In genomic region chr15:40595219-40595618, GRCh38 we compare ENCODE assay signal across 9 cellular contexts. TPM values are rescaled to one million over a fixed set of nuclear protein-coding genes. Genes with fewer than 3 reads are reported as not detected.
DNase-seq lines count a peak whose midpoint lies in the region; ATAC-seq and TF ChIP-seq lines count a peak whose summit lies in the region.
"Had no signal": no experiment of that assay in that cellular context is flagged by ENCODE, and none has a peak within 500 bp of the region (broad histone marks: within the 10 kb centered on the region; RNA-seq: fewer than 3 reads in every experiment).

No MANE protein-coding gene starts in this region.

- H3K4me1 Mint-ChIP-seq in CD8-positive, alpha-beta memory T cell: peaks cover 25 to 35% (median 29%) of the 10 kb centered on the region in 3 donors
- H3K4me1 Mint-ChIP-seq in naive thymus-derived CD8-positive, alpha-beta T cell: peaks cover 6 to 31% (median 17%) of the 10 kb centered on the region in 4 donors

- peak overlapping the region; percentile 71 to 97 (median 95) for H3K4me3 Mint-ChIP-seq in CD8-positive, alpha-beta memory T cell
- H3K4me3 Mint-ChIP-seq in naive thymus-derived CD8-positive, alpha-beta T cell: peak overlapping the region; percentile 93 to 100 (median 96)

- peak overlapping the region; percentile 90 for H3K27ac ChIP-seq in CD8-positive, alpha-beta memory T cell (ENCODE audit: low read depth, low read length)
- no peak overlapping the region for H3K27ac ChIP-seq in colonic mucosa

- no peak overlapping the region for H2AFZ ChIP-seq in Loucy (ENCODE audit: low read length)

- peak overlapping the region in 5 of 8 donors; percentile 1 to 100 (median 95) for H3K27ac Mint-ChIP-seq in CD8-positive, alpha-beta memory T cell
- peak overlapping the region in 1 of 10 donors; percentile 2 for H3K27ac Mint-ChIP-seq in naive thymus-derived CD8-positive, alpha-beta T cell

- DNase-seq in CD8-positive, alpha-beta memory T cell: no peak
- DNase-seq in colonic mucosa: no peak
- DNase-seq in naive thymus-derived CD8-positive, alpha-beta T cell: no peak
- DNase-seq in COLO668 (lab: John Stamatoyannopoulos, UW; ENCODE audit: unreplicated experiment): no peak
- DNase-seq: effector CD4-positive, alpha-beta T cell had no signal

- peaks cover 2 to 5% of the 10 kb centered on the region in 2 donors for H3K27me3 Mint-ChIP-seq in CD8-positive, alpha-beta memory T cell
- peaks cover 4 to 15% (median 9%) of the 10 kb centered on the region in 5 donors for H3K27me3 Mint-ChIP-seq in naive thymus-derived CD8-positive, alpha-beta T cell

- no peak for ATAC-seq in naive thymus-derived CD8-positive, alpha-beta T cell
- ATAC-seq in GM21825 (IDR thresholded peaks at IDR 0.05; ENCODE audit: unreplicated experiment): no peak
- no peak for ATAC-seq in GM18867 (IDR thresholded peaks at IDR 0.05; ENCODE audit: unreplicated experiment)
- no peak for ATAC-seq in HG03342 (IDR thresholded peaks at IDR 0.05; ENCODE audit: unreplicated experiment)

- H3K36me3 ChIP-seq in CD8-positive, alpha-beta memory T cell (ENCODE audit: insufficient read depth, low read length): no peaks in the 10 kb centered on the region
- H3K36me3 ChIP-seq in Loucy (ENCODE audit: insufficient read depth, low read length) (no peaks in the 10 kb centered on the region), colonic mucosa (no peaks in the 10 kb centered on the region)

- CTCF ChIA-PET in CD8-positive, alpha-beta memory T cell (lab: Charles Lee): interaction anchor here (0.8 to 1.1 kb wide), 2 partner anchors 188 to 192 kb away, joined by 3 to 6 read pairs; no protein-coding TSS in a partner anchor

- peak overlapping the region; percentile 84 for H3K4me3 ChIP-seq in CD8-positive, alpha-beta memory T cell (ENCODE audit: low read length)
- H3K4me3 ChIP-seq in Loucy (ENCODE audit: low read length, poor library complexity, severe bottlenecking) (peak overlapping the region; percentile 79), colonic mucosa (peak overlapping the region; percentile 75)

- H3K79me2 ChIP-seq in Loucy (ENCODE audit: insufficient read depth, low read length): peaks cover 60% of the 10 kb centered on the region

- POLR2A ChIA-PET in CD8-positive, alpha-beta memory T cell (lab: Charles Lee): interaction anchor here (1.1 kb wide), 1 partner anchor 155 kb away, joined by 7 read pairs; no protein-coding TSS in a partner anchor
- POLR2A ChIA-PET in naive thymus-derived CD8-positive, alpha-beta T cell (lab: Charles Lee): interaction anchor here (0.5 to 2.4 kb wide), 2 partner anchors 26 to 64 kb away, joined by 3 to 13 read pairs; partner anchors contain the start of gene RPUSD2

- peaks cover 10% of the 10 kb centered on the region for H4K20me1 ChIP-seq in Loucy (ENCODE audit: insufficient read depth, low read length, poor library complexity, severe bottlenecking)

- H3F3A ChIP-seq in Loucy (ENCODE audit: low read depth): no peaks in the 10 kb centered on the region

- TF ChIP-seq CTCF in Loucy (conservative IDR thresholded peaks at IDR 0.05; ENCODE audit: low read length) (no peak), colonic mucosa (IDR thresholded peaks at IDR 0.05) (no peak)

- H3K9me3 ChIP-seq in CD8-positive, alpha-beta memory T cell (ENCODE audit: low read length): no peaks in the 10 kb centered on the region
- H3K9me3 ChIP-seq in Loucy (ENCODE audit: insufficient read depth, low read depth, low read length) (no peaks in the 10 kb centered on the region), colonic mucosa (no peaks in the 10 kb centered on the region)

- H3K9me3 Mint-ChIP-seq in CD8-positive, alpha-beta memory T cell: no peaks in the 10 kb centered on the region
- H3K9me3 Mint-ChIP-seq in naive thymus-derived CD8-positive, alpha-beta T cell: peaks cover 0 to 2% (median 0%) of the 10 kb centered on the region in 9 donors

- H3K9ac ChIP-seq in Loucy (ENCODE audit: low read depth, low read length, poor library complexity, severe bottlenecking) (peak overlapping the region; percentile 75), colonic mucosa (ENCODE audit: low read depth in 2 of 2, low read length in 2 of 2) (peak overlapping the region in 1 of 2 donors; percentile 67)

- intact Hi-C loops in colonic mucosa (cut with DNase I): no loop called here

- H3K36me3 Mint-ChIP-seq in CD8-positive, alpha-beta memory T cell: peaks cover 0 to 9% (median 1%) of the 10 kb centered on the region in 3 donors
- H3K36me3 Mint-ChIP-seq in naive thymus-derived CD8-positive, alpha-beta T cell: no peaks in the 10 kb centered on the region

- H3K9me2 ChIP-seq in Loucy (replicated peaks; ENCODE audit: low read depth, low read length): no peaks in the 10 kb centered on the region

- peak overlapping the region; percentile 90 for H3K4me2 ChIP-seq in Loucy (ENCODE audit: low read depth, low read length, poor library complexity, severe bottlenecking)

- H3K4me1 ChIP-seq in CD8-positive, alpha-beta memory T cell (ENCODE audit: insufficient read depth, low read length): peaks cover 1% of the 10 kb centered on the region
- H3K4me1 ChIP-seq in Loucy (ENCODE audit: insufficient read depth, low read length, poor library complexity, severe bottlenecking) (peaks cover 19% of the 10 kb centered on the region), colonic mucosa (no peaks in the 10 kb centered on the region)

- no peaks in the 10 kb centered on the region for H3K27me3 ChIP-seq in CD8-positive, alpha-beta memory T cell (ENCODE audit: insufficient read depth, low read length, poor library complexity, severe bottlenecking)
- H3K27me3 ChIP-seq in Loucy (ENCODE audit: insufficient read depth, low read length, poor library complexity, severe bottlenecking) (no peaks in the 10 kb centered on the region), colonic mucosa (no peaks in the 10 kb centered on the region)

RNA-seq across cellular contexts. Expression of gene KNL1, which starts 1.2 kb away (rescaled TPM):
- 10 to 100 TPM; 19.2 to 19.5 TPM for total RNA-seq in CD8-positive, alpha-beta memory T cell
- polyA plus RNA-seq in CD8-positive, alpha-beta memory T cell: 0.03 TPM
- 10 to 100 TPM in 1 of 2 donors, 1 to 10 TPM in 1; 8.5 to 18.8 TPM for total RNA-seq in colonic mucosa
- under 1 TPM; 0.14 to 0.21 TPM for total RNA-seq in naive thymus-derived CD8-positive, alpha-beta T cell
- polyA plus RNA-seq in naive thymus-derived CD8-positive, alpha-beta T cell: under 1 TPM in 1 of 3 donors, not detected in 2; 0.03 TPM

RNA-seq across cellular contexts. Expression of gene RPUSD2, which starts 26.1 kb away (rescaled TPM):
- 10 to 100 TPM; 25.1 to 30.3 TPM for total RNA-seq in CD8-positive, alpha-beta memory T cell
- 20.8 TPM for polyA plus RNA-seq in CD8-positive, alpha-beta memory T cell
- total RNA-seq in colonic mucosa: 10 to 100 TPM; 11.0 to 17.0 TPM
- total RNA-seq in naive thymus-derived CD8-positive, alpha-beta T cell: 10 to 100 TPM; 15.6 to 15.7 TPM
- 10 to 100 TPM; 18.7 to 23.3 (median 22.2) TPM for polyA plus RNA-seq in naive thymus-derived CD8-positive, alpha-beta T cell

RNA-seq across cellular contexts. Expression of gene CCDC32, which starts 30.4 kb away (rescaled TPM):
- 10 to 100 TPM; 31.4 to 34.9 TPM for total RNA-seq in CD8-positive, alpha-beta memory T cell
- polyA plus RNA-seq in CD8-positive, alpha-beta memory T cell: 42.2 TPM
- total RNA-seq in colonic mucosa: 10 to 100 TPM; 27.5 to 32.0 TPM
- total RNA-seq in naive thymus-derived CD8-positive, alpha-beta T cell: 10 to 100 TPM; 31.7 to 31.8 TPM
- 10 to 100 TPM; 40.4 to 43.2 (median 40.5) TPM for polyA plus RNA-seq in naive thymus-derived CD8-positive, alpha-beta T cell

Comparison
In these comparisons a context has a peak if more than half of its experiments do, and no peak if none do; other contexts are left out.
1. RNA of gene KNL1, which starts 1.2 kb away (total RNA-seq): 19.2 to 19.5 TPM in CD8-positive, alpha-beta memory T cell and 8.5 to 18.8 TPM in colonic mucosa; 0.14 to 0.21 TPM in naive thymus-derived CD8-positive, alpha-beta T cell; every median in the first group is over 4 times any median in the second.
2. Peak in every context shown above with its lines, with median percentiles within 50 percentile points of each other: H3K4me3 ChIP-seq.